1 cellular context compared by ENCODE assay signal in the genomic region with DNA sequence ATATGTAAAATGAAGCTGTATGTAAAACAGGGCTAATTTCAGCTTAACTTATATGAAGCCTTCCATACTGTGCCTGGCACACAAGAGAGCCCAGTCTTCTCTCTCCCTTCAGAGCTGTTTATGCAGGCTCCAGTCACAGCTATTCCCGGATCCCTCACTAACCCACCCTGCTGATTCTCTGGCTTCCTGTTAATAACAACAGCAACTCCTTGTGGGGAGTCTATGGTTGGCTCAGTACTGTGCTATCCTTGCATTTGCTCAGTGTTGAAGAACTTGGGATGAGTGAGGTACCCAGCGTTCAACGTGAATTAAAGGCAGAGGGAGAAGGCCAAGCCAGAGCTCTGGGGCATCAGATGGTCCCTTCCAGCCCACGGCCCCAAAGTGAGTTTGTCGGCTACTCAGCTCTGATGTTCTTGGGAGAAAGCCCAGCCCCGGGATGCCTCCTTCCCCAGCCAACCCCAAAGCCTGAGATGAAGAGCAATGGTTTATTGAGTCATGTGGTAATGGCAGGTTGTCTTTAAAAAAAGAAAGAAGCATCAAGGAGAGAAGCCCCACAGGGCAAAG.
TF ChIP-seq lines count a peak whose summit lies in the region.

No MANE protein-coding gene starts in this region.

TF ChIP-seq in SK-N-SH treated with all-trans-retinoic acid at 6 μM for 48 hours, 23 proteins besides CTCF, POLR2A, EP300 and RAD21 (continued from another document):
- TF ChIP-seq, protein P1, sequence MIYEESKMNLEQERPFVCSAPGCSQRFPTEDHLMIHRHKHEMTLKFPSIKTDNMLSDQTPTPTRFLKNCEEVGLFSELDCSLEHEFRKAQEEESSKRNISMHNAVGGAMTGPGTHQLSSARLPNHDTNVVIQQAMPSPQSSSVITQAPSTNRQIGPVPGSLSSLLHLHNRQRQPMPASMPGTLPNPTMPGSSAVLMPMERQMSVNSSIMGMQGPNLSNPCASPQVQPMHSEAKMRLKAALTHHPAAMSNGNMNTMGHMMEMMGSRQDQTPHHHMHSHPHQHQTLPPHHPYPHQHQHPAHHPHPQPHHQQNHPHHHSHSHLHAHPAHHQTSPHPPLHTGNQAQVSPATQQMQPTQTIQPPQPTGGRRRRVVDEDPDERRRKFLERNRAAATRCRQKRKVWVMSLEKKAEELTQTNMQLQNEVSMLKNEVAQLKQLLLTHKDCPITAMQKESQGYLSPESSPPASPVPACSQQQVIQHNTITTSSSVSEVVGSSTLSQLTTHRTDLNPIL (CRISPR knock-in tag; IDR thresholded peaks at IDR 0.05; ENCODE audit: low read depth) = no peak
- TF ChIP-seq ISL1 (CRISPR knock-in tag; IDR thresholded peaks at IDR 0.05) = no peak
